ENCODE assay signal across 8 cellular contexts in the genomic region with DNA sequence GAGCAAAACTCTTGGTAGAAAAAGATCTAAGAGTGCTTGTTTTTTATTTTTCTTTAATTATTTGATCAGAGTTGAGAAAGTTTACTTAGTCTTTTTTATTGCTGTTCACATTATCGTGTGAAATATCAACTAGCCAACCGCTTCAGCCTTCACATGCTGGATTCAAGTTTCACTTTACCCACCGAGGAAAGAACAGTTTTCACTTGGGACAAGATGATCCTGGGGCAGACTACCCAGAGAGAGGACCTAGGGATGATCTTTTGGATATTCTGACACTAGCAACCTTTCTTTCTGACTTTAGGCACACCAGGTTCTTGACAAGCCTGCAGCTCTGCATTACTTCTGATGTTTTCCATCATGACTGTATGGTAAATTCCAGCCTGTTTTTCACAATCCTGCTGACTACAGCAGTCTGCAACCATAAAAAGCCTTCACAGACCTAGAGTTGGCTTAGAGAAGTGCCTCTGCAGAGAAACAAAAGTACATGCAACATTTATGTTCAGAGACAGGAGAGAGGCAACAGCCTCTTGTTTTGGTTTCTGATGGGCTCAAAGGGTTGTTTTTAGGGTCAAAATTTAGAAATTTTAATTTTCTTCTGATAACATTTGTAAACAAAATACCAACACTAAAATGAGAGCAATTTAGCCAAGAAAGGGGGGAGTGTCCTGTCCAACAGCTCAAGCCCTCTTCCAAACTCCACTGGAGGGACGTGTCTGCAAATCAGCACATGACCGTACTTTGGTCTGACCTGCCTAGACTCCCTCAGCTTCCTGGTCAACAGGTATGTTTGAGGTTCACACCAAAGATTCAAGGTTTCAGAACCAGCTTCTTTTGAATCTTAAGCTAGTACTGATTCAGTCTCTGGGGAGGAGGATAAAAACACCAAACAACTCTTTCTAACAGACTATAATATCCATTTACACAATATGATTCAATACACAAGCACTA. TPM values are rescaled to one million over a fixed set of nuclear protein-coding genes. Genes with fewer than 3 reads are reported as not detected.
DNase-seq lines count a peak whose midpoint lies in the region; ATAC-seq and TF ChIP-seq lines count a peak whose summit lies in the region.

No MANE protein-coding gene starts in this region.

- no peaks in the 10 kb centered on the region for H3K27me3 Mint-ChIP-seq in chondrocyte (ENCODE audit: low read depth)

- TF ChIP-seq CTCF in chondrocyte (IDR thresholded peaks at IDR 0.05): no peak
- TF ChIP-seq CTCF in RWPE1 (conservative IDR thresholded peaks at IDR 0.05; ENCODE audit: low read depth): no peak

- no peaks in the 10 kb centered on the region for H3K9me3 Mint-ChIP-seq in chondrocyte (ENCODE audit: low read depth)

- H3K27ac Mint-ChIP-seq in chondrocyte (ENCODE audit: unreplicated experiment): peak overlapping the region; percentile 68

- CTCF ChIA-PET in HEK293T (lab: Yijun Ruan, JAX): interaction anchor here (0.6 kb wide), 1 partner anchor 111 kb away, joined by 3 read pairs; no protein-coding TSS in a partner anchor
- CTCF ChIA-PET in RWPE1 (lab: Yijun Ruan, JAX): no interaction called here

- ATAC-seq in GM21367 (IDR thresholded peaks at IDR 0.05; ENCODE audit: unreplicated experiment): no peak
- ATAC-seq in HG02642 (IDR thresholded peaks at IDR 0.05; ENCODE audit: poor library complexity, unreplicated experiment): no peak

- H3K36me3 Mint-ChIP-seq in chondrocyte (ENCODE audit: low read depth): no peaks in the 10 kb centered on the region

- POLR2A ChIA-PET in HEK293T (lab: Yijun Ruan, JAX): interaction anchor here (0.8 kb wide), 1 partner anchor 283 kb away, joined by 3 read pairs; a partner anchor contains a TSS
- POLR2A ChIA-PET in RWPE1 (lab: Yijun Ruan, JAX; ENCODE audit: low non-redundant PET): no interaction called here

- no peak overlapping the region for H3K27ac ChIP-seq in RWPE1

- DNase-seq in HEK293T (ENCODE audit: extremely low spot score): peak; percentile 27
- no peak for DNase-seq in chondrocyte (ENCODE audit: low spot score)
- DNase-seq in left kidney (ENCODE audit: low read depth, low spot score): peak; percentile 23
- DNase-seq in smooth muscle cell of the brain vasculature (ENCODE audit: low read depth, low spot score): peak; percentile 21
- DNase-seq in RWPE1 (ENCODE audit: low spot score): no peak
- no peak for DNase-seq in stimulated activated CD4-positive, alpha-beta T cell treated with anti-CD3 and anti-CD28 coated beads, Interleukin-2, amount 100 ng/mL, for 48 hours

- H3K4me3 Mint-ChIP-seq in chondrocyte (ENCODE audit: unreplicated experiment): peak overlapping the region; percentile 21

- H3K4me1 Mint-ChIP-seq in chondrocyte (ENCODE audit: low read depth): peaks cover 22% of the 10 kb centered on the region

TF ChIP-seq in HEK293T, 16 proteins besides CTCF, POLR2A, EP300 and RAD21:
- TF ChIP-seq LEF1 (IDR thresholded peaks at IDR 0.05; ENCODE audit: borderline replicate concordance) (no peak), FOXA1 (IDR thresholded peaks at IDR 0.05) (no peak), TARDBP (IDR thresholded peaks at IDR 0.05) (no peak), SP1 (IDR thresholded peaks at IDR 0.05) (no peak), CTBP1 (IDR thresholded peaks at IDR 0.05; ENCODE audit: borderline replicate concordance) (no peak), L3MBTL2 (conservative IDR thresholded peaks at IDR 0.05) (no peak), ELF4 (IDR thresholded peaks at IDR 0.05) (no peak), FOXK2 (IDR thresholded peaks at IDR 0.05) (no peak), FOXM1 (IDR thresholded peaks at IDR 0.05; ENCODE audit: borderline replicate concordance) (no peak), SUZ12 (IDR thresholded peaks at IDR 0.05) (no peak), NFRKB (IDR thresholded peaks at IDR 0.05) (no peak), ZNF384 (IDR thresholded peaks at IDR 0.05) (no peak)
TF ChIP-seq in HEK293T: peak in this region for 0.

RNA-seq across cellular contexts. Expression of a gene that starts 0.9 kb away (rescaled TPM):
- 8.9 to 166 TPM (median 10.2 TPM) in 3 replicates for total RNA-seq in chondrocyte

Comparison
In these comparisons a context has a peak if more than half of its experiments do, and no peak if none do; other contexts are left out.
1. DNase-seq: peak in HEK293T (single experiment), left kidney (single experiment) and smooth muscle cell of the brain vasculature (single experiment); none in chondrocyte (single experiment), RWPE1 (single experiment) and stimulated activated CD4-positive, alpha-beta T cell treated with anti-CD3 and anti-CD28 coated beads, Interleukin-2, amount 100 ng/mL, for 48 hours (0 of 2).